16 cellular contexts compared by ENCODE assay signal in the genomic region with DNA sequence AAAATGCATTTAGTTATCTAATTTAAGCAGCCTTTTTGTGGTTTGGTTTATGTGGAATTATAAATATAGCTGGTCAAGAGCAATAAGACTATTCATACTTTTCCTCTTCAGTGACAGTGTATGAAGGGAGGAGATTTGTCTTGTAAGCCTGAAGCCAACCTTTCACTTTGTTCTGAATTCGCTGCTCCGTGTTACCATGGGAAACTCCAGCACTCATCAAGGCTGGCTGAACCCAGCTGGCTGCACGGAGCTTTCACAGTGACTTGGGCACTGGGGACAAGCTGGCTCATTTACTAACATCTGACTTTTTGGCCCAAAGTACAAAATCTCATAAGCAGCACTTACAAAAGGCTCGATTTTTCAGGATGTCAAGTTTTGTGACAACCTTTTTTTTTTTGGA.
DNase-seq lines count a peak whose midpoint lies in the region; ATAC-seq and TF ChIP-seq lines count a peak whose summit lies in the region.
"Had no signal": no experiment of that assay in that cellular context is flagged by ENCODE, and none has a peak within 500 bp of the region (broad histone marks: within the 10 kb centered on the region; RNA-seq: fewer than 3 reads in every experiment).

No MANE protein-coding gene starts in this region.

- TF ChIP-seq EP300 in sigmoid colon (IDR thresholded peaks at IDR 0.05): no peak

- H3K9me3 ChIP-seq in right cardiac atrium (ENCODE audit: control insufficient read depth, low read length) (no peaks in the 10 kb centered on the region), heart left ventricle (no peaks in the 10 kb centered on the region), sigmoid colon (no peaks in the 10 kb centered on the region), esophagus squamous epithelium (no peaks in the 10 kb centered on the region)
- H3K9me3 ChIP-seq: gastrocnemius medialis, lower lobe of right lung had no signal

- H3K27me3 ChIP-seq in right cardiac atrium (ENCODE audit: control insufficient read depth, insufficient read depth) (no peaks in the 10 kb centered on the region), heart left ventricle (no peaks in the 10 kb centered on the region), sigmoid colon (no peaks in the 10 kb centered on the region), esophagus squamous epithelium (no peaks in the 10 kb centered on the region)
- H3K27me3 ChIP-seq: gastrocnemius medialis had no signal

- H3K4me3 ChIP-seq in right cardiac atrium (ENCODE audit: low read length) (no peak overlapping the region), heart left ventricle (no peak overlapping the region), astrocyte of the spinal cord (ENCODE audit: low read depth, low read length) (no peak overlapping the region), sigmoid colon (no peak overlapping the region), esophagus squamous epithelium (no peak overlapping the region)
- H3K4me3 ChIP-seq: coronary artery, gastrocnemius medialis, lower lobe of right lung had no signal

- H3K27ac ChIP-seq in right cardiac atrium (ENCODE audit: low read length) (no peak overlapping the region), heart left ventricle (no peak overlapping the region), sigmoid colon (no peak overlapping the region), esophagus squamous epithelium (no peak overlapping the region)
- H3K27ac ChIP-seq: coronary artery, gastrocnemius medialis, KMS-11, lower lobe of right lung, RWPE1 had no signal

- ATAC-seq in right cardiac atrium (peak in 1 of 2 donors; percentile 36), heart left ventricle (no peak), HG03159 (IDR thresholded peaks at IDR 0.05; ENCODE audit: unreplicated experiment) (no peak)
- ATAC-seq: gastrocnemius medialis, lower lobe of right lung had no signal

- in situ Hi-C loops in astrocyte of the spinal cord (cut with HindIII; ENCODE audit: low sequenced_read_pairs): no loop called here

- TF ChIP-seq POLR2A in heart left ventricle (IDR thresholded peaks at IDR 0.05) (no peak), sigmoid colon (IDR thresholded peaks at IDR 0.05) (no peak), esophagus squamous epithelium (IDR thresholded peaks at IDR 0.05) (no peak)

- WGBS in right cardiac atrium: 30% methylated on average over 4 of the region's 4 CpGs
- 40 to 52% (median 46%) methylated on average over 4 of the region's 4 CpGs for WGBS in heart left ventricle, 4 donors
- WGBS in sigmoid colon, 2 donors: 55 to 71% methylated on average over 4 of the region's 4 CpGs
- 9 to 21% methylated on average over 4 of the region's 4 CpGs for WGBS in esophagus squamous epithelium, 2 donors

- peak in 2 of 3 donors; percentile 16 to 33 for DNase-seq in right cardiac atrium
- no peak for DNase-seq in heart left ventricle
- peak; percentile 18 for DNase-seq in astrocyte of the spinal cord (ENCODE audit: low read depth, low spot score)
- DNase-seq in iris pigment epithelial cell (ENCODE audit: low read depth): peak; percentile 14
- no peak for DNase-seq in sigmoid colon
- no peak for DNase-seq in esophagus squamous epithelium (lab: John Stamatoyannopoulos, UW)
- DNase-seq in SIG-M5 (lab: John Stamatoyannopoulos, UW): no peak
- DNase-seq: activated CD8-positive, alpha-beta memory T cell treated with anti-CD3 and anti-CD28 coated beads for 24 hours; gastrocnemius medialis; lower lobe of right lung; NCI-H2081 treated with DMSO at 0.1 percent for 48 hours; T1000 had no signal

- intact Hi-C loops in right cardiac atrium (cut with DNase I) (no loop called here), heart left ventricle (cut with DNase I) (no loop called here), sigmoid colon (cut with DNase I) (no loop called here), esophagus squamous epithelium (cut with DNase I) (no loop called here)

- TF ChIP-seq CTCF in heart left ventricle (IDR thresholded peaks at IDR 0.05) (no peak), astrocyte of the spinal cord (IDR thresholded peaks at IDR 0.05; ENCODE audit: low read depth, low read length) (no peak), sigmoid colon (IDR thresholded peaks at IDR 0.05) (no peak), esophagus squamous epithelium (IDR thresholded peaks at IDR 0.05) (no peak)

- H3K36me3 ChIP-seq in heart left ventricle: no peaks in the 10 kb centered on the region
- H3K36me3 ChIP-seq in sigmoid colon: no peaks in the 10 kb centered on the region
- H3K36me3 ChIP-seq in esophagus squamous epithelium: no peaks in the 10 kb centered on the region
- H3K36me3 ChIP-seq: gastrocnemius medialis, lower lobe of right lung had no signal

- H3K4me1 ChIP-seq in right cardiac atrium (ENCODE audit: control insufficient read depth, insufficient read depth, low read length) (no peaks in the 10 kb centered on the region), heart left ventricle (no peaks in the 10 kb centered on the region), sigmoid colon (no peaks in the 10 kb centered on the region), esophagus squamous epithelium (no peaks in the 10 kb centered on the region)
- H3K4me1 ChIP-seq: gastrocnemius medialis, lower lobe of right lung had no signal

Comparison
In these comparisons a context has a peak if more than half of its experiments do, and no peak if none do; other contexts are left out.
1. DNase-seq: peak in right cardiac atrium (2 of 3), astrocyte of the spinal cord (single experiment) and iris pigment epithelial cell (single experiment); none in heart left ventricle (0 of 5), sigmoid colon (single experiment), esophagus squamous epithelium (single experiment) and SIG-M5 (single experiment).